Comparison of ENCODE assay signal across 11 cellular contexts in the genomic region with DNA sequence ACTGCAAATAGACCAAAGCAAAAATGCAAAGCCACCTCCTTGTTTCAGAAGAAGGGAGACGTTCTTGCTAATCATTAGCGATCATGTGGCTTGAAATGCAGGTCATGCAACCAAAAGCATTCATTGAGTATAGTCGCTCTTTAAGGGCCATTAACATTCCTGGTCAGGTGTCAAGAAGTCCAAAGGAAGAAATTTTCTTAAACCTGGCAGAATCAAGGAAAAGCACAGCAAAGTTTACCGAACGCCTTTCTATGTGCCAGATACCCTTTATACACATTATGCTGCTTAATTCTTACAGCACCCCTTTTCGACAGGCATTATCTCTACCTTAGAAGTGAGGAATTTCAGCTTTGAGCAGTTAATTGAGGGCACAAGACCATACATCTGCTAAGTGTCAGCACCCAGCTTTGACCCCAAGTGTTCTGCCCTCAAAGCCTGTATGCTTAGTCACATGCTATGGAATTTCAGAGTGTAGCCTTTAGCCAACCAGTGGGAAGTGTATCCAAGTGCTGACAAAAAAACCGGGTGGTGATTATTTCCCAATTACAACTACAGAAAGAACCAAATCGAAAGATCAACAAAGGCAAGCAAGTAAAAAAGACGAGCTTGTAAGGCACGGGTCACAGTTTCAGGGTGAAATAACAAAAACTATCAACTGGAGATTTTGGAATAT.
DNase-seq lines count a peak whose midpoint lies in the region; ATAC-seq lines count a peak whose summit lies in the region.
"Had no signal": no experiment of that assay in that cellular context is flagged by ENCODE, and none has a peak within 500 bp of the region (broad histone marks: within the 10 kb centered on the region; RNA-seq: fewer than 3 reads in every experiment).

No MANE protein-coding gene starts in this region.

- H3K4me3 ChIP-seq in GM23248 (peak overlapping the region; percentile 70), skeletal muscle satellite cell (ENCODE audit: low read length) (peak overlapping the region; percentile 44)

- H3K36me3 Mint-ChIP-seq in natural killer cell treated with Interleukin-12 subunit alpha and Interleukin-12 subunit beta and Interleukin-15 and Interleukin-18, amount 100 ng/mL, for 72 hours: no peaks in the 10 kb centered on the region

- no peaks in the 10 kb centered on the region for H4K20me1 ChIP-seq in GM23248 (ENCODE audit: insufficient read depth)

- H3K4me3 Mint-ChIP-seq in natural killer cell treated with Interleukin-12 subunit alpha and Interleukin-12 subunit beta and Interleukin-15 and Interleukin-18, amount 100 ng/mL, for 72 hours: no peak overlapping the region
- H3K4me3 Mint-ChIP-seq: dendritic cell treated with granulocyte-macrophage colony-stimulating factor and Interleukin-4, amounts not matched to agents 40 ng/mL and 50 ng/mL, for 4 days had no signal

- H3K36me3 ChIP-seq in GM23248 (ENCODE audit: low read depth) (no peaks in the 10 kb centered on the region), skeletal muscle satellite cell (ENCODE audit: insufficient read depth, low read length) (no peaks in the 10 kb centered on the region)

- no peak for ATAC-seq in HG02973 (IDR thresholded peaks at IDR 0.05; ENCODE audit: unreplicated experiment)
- ATAC-seq in natural killer cell treated with Interleukin-12 subunit alpha and Interleukin-12 subunit beta and Interleukin-15 and Interleukin-18, amount 100 ng/mL, for 72 hours: no peak

- no peaks in the 10 kb centered on the region for H3K9me3 ChIP-seq in GM23248 (ENCODE audit: low read depth)
- H3K9me3 ChIP-seq in skeletal muscle satellite cell (replicated peaks; ENCODE audit: low read length): no peaks in the 10 kb centered on the region

- H2AFZ ChIP-seq in GM23248: no peak overlapping the region

- H3K9ac ChIP-seq in GM23248: peak overlapping the region; percentile 47
- H3K9ac ChIP-seq in skeletal muscle satellite cell (ENCODE audit: low read depth, low read length): peak overlapping the region; percentile 53

- H3K4me1 ChIP-seq in GM23248 (ENCODE audit: insufficient read depth) (peaks cover 21% of the 10 kb centered on the region), skeletal muscle satellite cell (ENCODE audit: control insufficient read depth, insufficient read depth, low read length) (peaks cover 32% of the 10 kb centered on the region)

- H3F3A ChIP-seq in GM23248 (ENCODE audit: insufficient read depth): peaks cover 34% of the 10 kb centered on the region

- in situ Hi-C loops in GM23248 (cut with MboI): no loop called here

- H3K79me2 ChIP-seq in GM23248 (ENCODE audit: insufficient read depth): 0 out of 2 replicates have a peak, but pooled peaks cover 15% of the 10 kb centered on the region

- H3K27ac ChIP-seq in GM23248: peak overlapping the region; percentile 74
- H3K27ac ChIP-seq: VCaP had no signal

- no peaks in the 10 kb centered on the region for H3K27me3 Mint-ChIP-seq in natural killer cell treated with Interleukin-12 subunit alpha and Interleukin-12 subunit beta and Interleukin-15 and Interleukin-18, amount 100 ng/mL, for 72 hours
- H3K27me3 Mint-ChIP-seq: dendritic cell treated with granulocyte-macrophage colony-stimulating factor and Interleukin-4, amounts not matched to agents 40 ng/mL and 50 ng/mL, for 4 days had no signal

- DNase-seq in GM23248 (peak; percentile 83), amniotic stem cell (lab: John Stamatoyannopoulos, UW) (peak; percentile 32), islet precursor cell (peak; percentile 83), NCI-H1694 (lab: John Stamatoyannopoulos, UW) (no peak), NOMO-1 treated with dmso at 0.1 percent for 144 hours (lab: John Stamatoyannopoulos, UW; ENCODE audit: unreplicated experiment) (no peak)
- no peak for DNase-seq in natural killer cell treated with Interleukin-12 subunit alpha and Interleukin-12 subunit beta and Interleukin-15 and Interleukin-18, amount 100 ng/mL, for 72 hours (ENCODE audit: low spot score)
- DNase-seq: stimulated activated CD4-positive, alpha-beta T cell treated with anti-CD3 and anti-CD28 coated beads, Interleukin-4, amount 100 ng/mL, for 24 hours had no signal

- H3K27ac Mint-ChIP-seq in natural killer cell treated with Interleukin-12 subunit alpha and Interleukin-12 subunit beta and Interleukin-15 and Interleukin-18, amount 100 ng/mL, for 72 hours: no peak overlapping the region
- H3K27ac Mint-ChIP-seq: dendritic cell treated with granulocyte-macrophage colony-stimulating factor and Interleukin-4, amounts not matched to agents 40 ng/mL and 50 ng/mL, for 4 days had no signal

- 39 to 45% methylated on average over 10 of the region's 10 CpGs for WGBS in GM23248 (ENCODE audit: low coverage in 1 of 2, low lambda C conversion rate in 2 of 2, missing lambda C conversion rate in 2 of 2), 2 experiments

- H3K4me2 ChIP-seq in GM23248 (ENCODE audit: unreplicated experiment) (peak overlapping the region; percentile 85), skeletal muscle satellite cell (ENCODE audit: low read length) (peak overlapping the region; percentile 72)

- no peaks in the 10 kb centered on the region for H3K9me3 Mint-ChIP-seq in natural killer cell treated with Interleukin-12 subunit alpha and Interleukin-12 subunit beta and Interleukin-15 and Interleukin-18, amount 100 ng/mL, for 72 hours
- H3K9me3 Mint-ChIP-seq: dendritic cell treated with granulocyte-macrophage colony-stimulating factor and Interleukin-4, amounts not matched to agents 40 ng/mL and 50 ng/mL, for 4 days had no signal

- no peaks in the 10 kb centered on the region for H3K27me3 ChIP-seq in GM23248 (replicated peaks; ENCODE audit: insufficient read depth)
- no peaks in the 10 kb centered on the region for H3K27me3 ChIP-seq in skeletal muscle satellite cell (ENCODE audit: control insufficient read depth, insufficient read depth, low read length)

- H3K9me2 ChIP-seq in GM23248 (ENCODE audit: insufficient read depth): no peaks in the 10 kb centered on the region

- peaks cover 15 to 22% of the 10 kb centered on the region in 2 donors for H3K4me1 Mint-ChIP-seq in natural killer cell treated with Interleukin-12 subunit alpha and Interleukin-12 subunit beta and Interleukin-15 and Interleukin-18, amount 100 ng/mL, for 72 hours (ENCODE audit: low read depth in 2 of 2)

Comparison
In these comparisons a context has a peak if more than half of its experiments do, and no peak if none do; other contexts are left out.
1. DNase-seq: peak in GM23248 (single experiment), amniotic stem cell (single experiment) and islet precursor cell (single experiment); none in NCI-H1694 (single experiment), NOMO-1 treated with dmso at 0.1 percent for 144 hours (single experiment) and natural killer cell treated with Interleukin-12 subunit alpha and Interleukin-12 subunit beta and Interleukin-15 and Interleukin-18, amount 100 ng/mL, for 72 hours (single experiment).